ENCODE assay signal across 23 cellular contexts in the genomic region with DNA sequence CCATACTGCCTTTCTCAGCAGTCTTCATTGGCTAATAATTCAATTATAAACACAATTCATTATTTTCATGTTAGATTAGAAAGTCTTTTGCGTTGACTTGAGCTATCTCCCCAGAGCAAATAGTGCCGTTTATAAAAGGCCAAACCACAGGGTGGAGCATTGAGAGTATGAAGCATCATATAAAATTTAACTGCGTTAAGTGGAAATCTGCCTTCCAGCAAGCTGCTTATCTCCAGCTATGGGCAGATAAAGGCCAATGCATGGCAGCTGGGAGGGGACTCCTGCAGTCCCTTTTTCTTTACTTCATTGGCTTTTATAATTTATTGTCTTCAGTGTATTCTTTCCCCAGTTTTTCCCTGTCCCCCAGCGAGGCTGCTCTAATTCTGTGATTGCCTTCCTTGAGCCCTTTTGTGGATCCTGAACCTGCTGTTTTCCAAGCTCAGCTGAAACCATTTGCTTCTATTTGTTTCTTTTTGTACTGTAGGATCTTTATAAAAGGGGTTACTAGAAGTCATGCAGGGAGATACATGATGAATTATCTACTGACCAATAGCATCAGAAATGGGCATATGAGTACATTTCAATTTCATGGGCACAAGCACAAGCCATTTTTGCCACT.
"Had no signal": no experiment of that assay in that cellular context is flagged by ENCODE, and none has a peak within 500 bp of the region (broad histone marks: within the 10 kb centered on the region; RNA-seq: fewer than 3 reads in every experiment).

No MANE protein-coding gene starts in this region.

- H3K4me3 ChIP-seq: coronary artery, dorsolateral prefrontal cortex, gastroesophageal sphincter, right atrium auricular region, testis, transverse colon had no signal

- H3K9ac ChIP-seq: parathyroid adenoma had no signal

- ATAC-seq: effector memory CD8-positive, alpha-beta T cell; gastroesophageal sphincter; left cardiac atrium; stimulated activated naive CD8-positive, alpha-beta T cell treated with anti-CD3 and anti-CD28 coated beads, Interleukin-15, Interleukin-2, amounts not matched to agents 100 U/mL and 50 U/mL, for 24 hours had no signal

- H3K9me3 ChIP-seq: testis had no signal

- DNase-seq: activated CD4-positive, alpha-beta memory T cell treated with anti-CD3 and anti-CD28 coated beads, Interleukin-2, amount 10 ng/mL, durations not matched to agents 7 days and 5 days; activated CD4-positive, alpha-beta T cell treated with anti-CD3 and anti-CD28 coated beads for 1 hour; activated CD4-positive, alpha-beta T cell treated with anti-CD3 and anti-CD28 coated beads, Interleukin-2, amount 10 ng/mL, durations not matched to agents 7 days and 5 days; activated CD8-positive, alpha-beta memory T cell treated with anti-CD3 and anti-CD28 coated beads, Interleukin-2, amount 50 U/mL, for 48 hours; activated gamma-delta T cell; activated naive CD4-positive, alpha-beta T cell treated with anti-CD3 and anti-CD28 coated beads, Interleukin-2, amount 50 U/mL, for 16 hours; activated T-cell treated with anti-CD3 and anti-CD28 coated beads, Interleukin-2, amount 50 U/mL, for 24 hours; amniotic stem cell; brain microvascular endothelial cell; dorsolateral prefrontal cortex; effector memory CD8-positive, alpha-beta T cell; hippocampal formation; left cardiac atrium; naive B cell; occipital lobe; stimulated activated CD4-positive, alpha-beta T cell treated with anti-CD3 and anti-CD28 coated beads, Interleukin-4, amount 100 ng/mL, for 1 hour; stimulated activated naive CD8-positive, alpha-beta T cell treated with anti-CD3 and anti-CD28 coated beads, Interleukin-15, Interleukin-2, amounts not matched to agents 100 U/mL and 50 U/mL, for 24 hours; testis; transverse colon had no signal

- H3K27me3 ChIP-seq: brain microvascular endothelial cell, dorsolateral prefrontal cortex, gastroesophageal sphincter, right atrium auricular region, testis, transverse colon had no signal

- H3K36me3 ChIP-seq: brain microvascular endothelial cell, gastroesophageal sphincter, right atrium auricular region, transverse colon had no signal

- H3K79me2 ChIP-seq: parathyroid adenoma had no signal

- H2AFZ ChIP-seq: parathyroid adenoma had no signal

- H3K4me1 ChIP-seq: gastroesophageal sphincter, parathyroid adenoma, right atrium auricular region, testis, transverse colon had no signal

- H3K27ac ChIP-seq: brain microvascular endothelial cell, coronary artery, dorsolateral prefrontal cortex, gastroesophageal sphincter, parathyroid adenoma, right atrium auricular region, testis, transverse colon had no signal
